In genomic region chr22:46628756-46629155, GRCh38 we compare ENCODE assay signal across 2 cellular contexts.
TF ChIP-seq lines count a peak whose summit lies in the region.

No MANE protein-coding gene starts in this region.

TF ChIP-seq in GM23338, 12 proteins besides CTCF, POLR2A, EP300 and RAD21:
- TF ChIP-seq EZH2 (IDR thresholded peaks at IDR 0.05; ENCODE audit: low read depth, unreplicated experiment) (no peak), ZNF331 (CRISPR knock-in tag; IDR thresholded peaks at IDR 0.05; ENCODE audit: low read depth) (no peak), REST (IDR thresholded peaks at IDR 0.05; ENCODE audit: unreplicated experiment) (no peak), NANOG (IDR thresholded peaks at IDR 0.05; ENCODE audit: borderline replicate concordance) (no peak), JUNB (IDR thresholded peaks at IDR 0.05; ENCODE audit: unreplicated experiment) (no peak), STAT1 (IDR thresholded peaks at IDR 0.05; ENCODE audit: unreplicated experiment) (no peak), ZNF462 (CRISPR knock-in tag; IDR thresholded peaks at IDR 0.05) (no peak), POLR2AphosphoS5 (IDR thresholded peaks at IDR 0.05; ENCODE audit: low read depth) (no peak), ETS1 (IDR thresholded peaks at IDR 0.05) (no peak), EZH2phosphoT487 (IDR thresholded peaks at IDR 0.05; ENCODE audit: unreplicated experiment) (no peak), ZNF114 (CRISPR knock-in tag; IDR thresholded peaks at IDR 0.05) (no peak), CREB1 (CRISPR knock-in tag; IDR thresholded peaks at IDR 0.05; ENCODE audit: low read depth) (no peak)

TF ChIP-seq in H1, 55 proteins besides CTCF, POLR2A, EP300 and RAD21:
- no peak for TF ChIP-seq SIX5 (IDR thresholded peaks at IDR 0.05; ENCODE audit: low read depth, low read length)
- no peak for TF ChIP-seq YY1 (IDR thresholded peaks at IDR 0.05; ENCODE audit: low read depth, low read length)
- no peak for TF ChIP-seq SIN3A (conservative IDR thresholded peaks at IDR 0.05 in 1 of 2, IDR thresholded peaks at IDR 0.05 in 1 of 2; ENCODE audit: low read depth in 1 of 2, low read length in 2 of 2)
- TF ChIP-seq RFX5 (IDR thresholded peaks at IDR 0.05; ENCODE audit: borderline replicate concordance, low read depth, low read length) = no peak
- no peak for TF ChIP-seq SP4 (IDR thresholded peaks at IDR 0.05; ENCODE audit: low read length)
- TF ChIP-seq CHD1 (IDR thresholded peaks at IDR 0.05; ENCODE audit: low read depth, low read length) = no peak
- TF ChIP-seq TAF1 (IDR thresholded peaks at IDR 0.05; ENCODE audit: low read depth, low read length) = no peak
- no peak for TF ChIP-seq MAX (IDR thresholded peaks at IDR 0.05)
- no peak for TF ChIP-seq EGR1 (IDR thresholded peaks at IDR 0.05; ENCODE audit: borderline replicate concordance, low read depth, low read length)
- TF ChIP-seq SP1 (IDR thresholded peaks at IDR 0.05; ENCODE audit: low read depth, low read length) = no peak
- TF ChIP-seq JUND (IDR thresholded peaks at IDR 0.05; ENCODE audit: low read length) = no peak
- no peak for TF ChIP-seq CREB1 (IDR thresholded peaks at IDR 0.05)
